ENCODE assay signal across 1 cellular context in the genomic region with DNA sequence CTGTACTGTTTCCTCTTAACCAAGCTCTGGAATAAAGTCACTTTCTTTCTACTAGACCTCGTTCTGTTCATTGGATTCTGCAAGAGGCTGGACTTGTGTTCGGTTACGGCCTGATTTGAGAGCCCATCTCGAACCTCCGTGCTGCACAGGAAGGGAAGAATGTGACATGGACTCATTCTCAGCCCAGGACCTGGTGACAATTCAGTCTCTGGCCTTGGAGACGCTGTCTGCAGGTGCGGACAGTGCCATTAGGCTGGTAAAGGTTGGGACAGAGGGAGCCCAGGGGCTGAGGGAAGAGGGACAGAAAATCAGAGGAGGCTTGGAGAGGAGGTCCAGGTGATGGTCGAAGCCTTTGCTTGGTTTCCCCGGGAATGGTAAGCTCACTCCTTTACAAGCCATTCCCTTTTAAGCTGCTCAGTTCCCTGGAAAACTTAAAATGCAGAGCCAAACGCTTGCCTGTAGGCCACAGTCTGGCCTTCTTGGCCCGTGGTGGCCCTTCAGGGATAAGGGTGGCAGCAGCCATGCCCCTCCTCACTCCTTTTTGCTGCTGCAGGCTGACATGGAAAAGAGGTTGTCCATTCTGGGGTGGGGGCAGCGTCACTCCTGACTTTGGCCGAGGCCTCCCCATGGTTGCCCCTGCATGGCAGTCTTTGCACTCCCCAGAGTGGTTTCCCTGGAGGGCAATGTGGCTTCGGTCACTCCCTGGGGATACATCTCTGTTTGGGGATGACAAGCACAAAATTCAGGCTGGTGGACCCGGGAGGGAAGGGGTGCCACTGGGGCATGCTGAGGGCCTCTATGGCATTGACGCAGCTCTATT.
TF ChIP-seq lines count a peak whose summit lies in the region.

No MANE protein-coding gene starts in this region.

TF ChIP-seq in WTC11, 78 proteins besides CTCF, POLR2A, EP300 and RAD21 (continued from another document):
- TF ChIP-seq, protein P1, sequence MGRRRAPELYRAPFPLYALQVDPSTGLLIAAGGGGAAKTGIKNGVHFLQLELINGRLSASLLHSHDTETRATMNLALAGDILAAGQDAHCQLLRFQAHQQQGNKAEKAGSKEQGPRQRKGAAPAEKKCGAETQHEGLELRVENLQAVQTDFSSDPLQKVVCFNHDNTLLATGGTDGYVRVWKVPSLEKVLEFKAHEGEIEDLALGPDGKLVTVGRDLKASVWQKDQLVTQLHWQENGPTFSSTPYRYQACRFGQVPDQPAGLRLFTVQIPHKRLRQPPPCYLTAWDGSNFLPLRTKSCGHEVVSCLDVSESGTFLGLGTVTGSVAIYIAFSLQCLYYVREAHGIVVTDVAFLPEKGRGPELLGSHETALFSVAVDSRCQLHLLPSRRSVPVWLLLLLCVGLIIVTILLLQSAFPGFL (CRISPR knock-in tag; IDR thresholded peaks at IDR 0.05; ENCODE audit: borderline replicate concordance), result no peak
- TF ChIP-seq SOX15 (CRISPR knock-in tag; IDR thresholded peaks at IDR 0.05), result no peak
- no peak for TF ChIP-seq SP1 (CRISPR knock-in tag; conservative IDR thresholded peaks at IDR 0.05)
- TF ChIP-seq, protein P2, sequence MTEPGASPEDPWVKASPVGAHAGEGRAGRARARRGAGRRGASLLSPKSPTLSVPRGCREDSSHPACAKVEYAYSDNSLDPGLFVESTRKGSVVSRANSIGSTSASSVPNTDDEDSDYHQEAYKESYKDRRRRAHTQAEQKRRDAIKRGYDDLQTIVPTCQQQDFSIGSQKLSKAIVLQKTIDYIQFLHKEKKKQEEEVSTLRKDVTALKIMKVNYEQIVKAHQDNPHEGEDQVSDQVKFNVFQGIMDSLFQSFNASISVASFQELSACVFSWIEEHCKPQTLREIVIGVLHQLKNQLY (CRISPR knock-in tag; IDR thresholded peaks at IDR 0.05), result no peak
- TF ChIP-seq, protein P3, sequence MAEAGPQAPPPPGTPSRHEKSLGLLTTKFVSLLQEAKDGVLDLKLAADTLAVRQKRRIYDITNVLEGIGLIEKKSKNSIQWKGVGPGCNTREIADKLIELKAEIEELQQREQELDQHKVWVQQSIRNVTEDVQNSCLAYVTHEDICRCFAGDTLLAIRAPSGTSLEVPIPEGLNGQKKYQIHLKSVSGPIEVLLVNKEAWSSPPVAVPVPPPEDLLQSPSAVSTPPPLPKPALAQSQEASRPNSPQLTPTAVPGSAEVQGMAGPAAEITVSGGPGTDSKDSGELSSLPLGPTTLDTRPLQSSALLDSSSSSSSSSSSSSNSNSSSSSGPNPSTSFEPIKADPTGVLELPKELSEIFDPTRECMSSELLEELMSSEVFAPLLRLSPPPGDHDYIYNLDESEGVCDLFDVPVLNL (CRISPR knock-in tag; IDR thresholded peaks at IDR 0.05; ENCODE audit: borderline replicate concordance, low read depth), result no peak
- TF ChIP-seq, protein P4, sequence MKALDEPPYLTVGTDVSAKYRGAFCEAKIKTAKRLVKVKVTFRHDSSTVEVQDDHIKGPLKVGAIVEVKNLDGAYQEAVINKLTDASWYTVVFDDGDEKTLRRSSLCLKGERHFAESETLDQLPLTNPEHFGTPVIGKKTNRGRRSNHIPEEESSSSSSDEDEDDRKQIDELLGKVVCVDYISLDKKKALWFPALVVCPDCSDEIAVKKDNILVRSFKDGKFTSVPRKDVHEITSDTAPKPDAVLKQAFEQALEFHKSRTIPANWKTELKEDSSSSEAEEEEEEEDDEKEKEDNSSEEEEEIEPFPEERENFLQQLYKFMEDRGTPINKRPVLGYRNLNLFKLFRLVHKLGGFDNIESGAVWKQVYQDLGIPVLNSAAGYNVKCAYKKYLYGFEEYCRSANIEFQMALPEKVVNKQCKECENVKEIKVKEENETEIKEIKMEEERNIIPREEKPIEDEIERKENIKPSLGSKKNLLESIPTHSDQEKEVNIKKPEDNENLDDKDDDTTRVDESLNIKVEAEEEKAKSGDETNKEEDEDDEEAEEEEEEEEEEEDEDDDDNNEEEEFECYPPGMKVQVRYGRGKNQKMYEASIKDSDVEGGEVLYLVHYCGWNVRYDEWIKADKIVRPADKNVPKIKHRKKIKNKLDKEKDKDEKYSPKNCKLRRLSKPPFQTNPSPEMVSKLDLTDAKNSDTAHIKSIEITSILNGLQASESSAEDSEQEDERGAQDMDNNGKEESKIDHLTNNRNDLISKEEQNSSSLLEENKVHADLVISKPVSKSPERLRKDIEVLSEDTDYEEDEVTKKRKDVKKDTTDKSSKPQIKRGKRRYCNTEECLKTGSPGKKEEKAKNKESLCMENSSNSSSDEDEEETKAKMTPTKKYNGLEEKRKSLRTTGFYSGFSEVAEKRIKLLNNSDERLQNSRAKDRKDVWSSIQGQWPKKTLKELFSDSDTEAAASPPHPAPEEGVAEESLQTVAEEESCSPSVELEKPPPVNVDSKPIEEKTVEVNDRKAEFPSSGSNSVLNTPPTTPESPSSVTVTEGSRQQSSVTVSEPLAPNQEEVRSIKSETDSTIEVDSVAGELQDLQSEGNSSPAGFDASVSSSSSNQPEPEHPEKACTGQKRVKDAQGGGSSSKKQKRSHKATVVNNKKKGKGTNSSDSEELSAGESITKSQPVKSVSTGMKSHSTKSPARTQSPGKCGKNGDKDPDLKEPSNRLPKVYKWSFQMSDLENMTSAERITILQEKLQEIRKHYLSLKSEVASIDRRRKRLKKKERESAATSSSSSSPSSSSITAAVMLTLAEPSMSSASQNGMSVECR (CRISPR knock-in tag; IDR thresholded peaks at IDR 0.05; ENCODE audit: borderline replicate concordance), result no peak
- TF ChIP-seq, protein P5, sequence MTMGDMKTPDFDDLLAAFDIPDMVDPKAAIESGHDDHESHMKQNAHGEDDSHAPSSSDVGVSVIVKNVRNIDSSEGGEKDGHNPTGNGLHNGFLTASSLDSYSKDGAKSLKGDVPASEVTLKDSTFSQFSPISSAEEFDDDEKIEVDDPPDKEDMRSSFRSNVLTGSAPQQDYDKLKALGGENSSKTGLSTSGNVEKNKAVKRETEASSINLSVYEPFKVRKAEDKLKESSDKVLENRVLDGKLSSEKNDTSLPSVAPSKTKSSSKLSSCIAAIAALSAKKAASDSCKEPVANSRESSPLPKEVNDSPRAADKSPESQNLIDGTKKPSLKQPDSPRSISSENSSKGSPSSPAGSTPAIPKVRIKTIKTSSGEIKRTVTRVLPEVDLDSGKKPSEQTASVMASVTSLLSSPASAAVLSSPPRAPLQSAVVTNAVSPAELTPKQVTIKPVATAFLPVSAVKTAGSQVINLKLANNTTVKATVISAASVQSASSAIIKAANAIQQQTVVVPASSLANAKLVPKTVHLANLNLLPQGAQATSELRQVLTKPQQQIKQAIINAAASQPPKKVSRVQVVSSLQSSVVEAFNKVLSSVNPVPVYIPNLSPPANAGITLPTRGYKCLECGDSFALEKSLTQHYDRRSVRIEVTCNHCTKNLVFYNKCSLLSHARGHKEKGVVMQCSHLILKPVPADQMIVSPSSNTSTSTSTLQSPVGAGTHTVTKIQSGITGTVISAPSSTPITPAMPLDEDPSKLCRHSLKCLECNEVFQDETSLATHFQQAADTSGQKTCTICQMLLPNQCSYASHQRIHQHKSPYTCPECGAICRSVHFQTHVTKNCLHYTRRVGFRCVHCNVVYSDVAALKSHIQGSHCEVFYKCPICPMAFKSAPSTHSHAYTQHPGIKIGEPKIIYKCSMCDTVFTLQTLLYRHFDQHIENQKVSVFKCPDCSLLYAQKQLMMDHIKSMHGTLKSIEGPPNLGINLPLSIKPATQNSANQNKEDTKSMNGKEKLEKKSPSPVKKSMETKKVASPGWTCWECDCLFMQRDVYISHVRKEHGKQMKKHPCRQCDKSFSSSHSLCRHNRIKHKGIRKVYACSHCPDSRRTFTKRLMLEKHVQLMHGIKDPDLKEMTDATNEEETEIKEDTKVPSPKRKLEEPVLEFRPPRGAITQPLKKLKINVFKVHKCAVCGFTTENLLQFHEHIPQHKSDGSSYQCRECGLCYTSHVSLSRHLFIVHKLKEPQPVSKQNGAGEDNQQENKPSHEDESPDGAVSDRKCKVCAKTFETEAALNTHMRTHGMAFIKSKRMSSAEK (CRISPR knock-in tag; IDR thresholded peaks at IDR 0.05; ENCODE audit: borderline replicate concordance), result no peak
- TF ChIP-seq ZNF317 (CRISPR knock-in tag; IDR thresholded peaks at IDR 0.05; ENCODE audit: borderline replicate concordance, low read depth), result no peak
- TF ChIP-seq, protein P6, sequence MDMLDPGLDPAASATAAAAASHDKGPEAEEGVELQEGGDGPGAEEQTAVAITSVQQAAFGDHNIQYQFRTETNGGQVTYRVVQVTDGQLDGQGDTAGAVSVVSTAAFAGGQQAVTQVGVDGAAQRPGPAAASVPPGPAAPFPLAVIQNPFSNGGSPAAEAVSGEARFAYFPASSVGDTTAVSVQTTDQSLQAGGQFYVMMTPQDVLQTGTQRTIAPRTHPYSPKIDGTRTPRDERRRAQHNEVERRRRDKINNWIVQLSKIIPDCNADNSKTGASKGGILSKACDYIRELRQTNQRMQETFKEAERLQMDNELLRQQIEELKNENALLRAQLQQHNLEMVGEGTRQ (CRISPR knock-in tag; IDR thresholded peaks at IDR 0.05), result no peak
- no peak for TF ChIP-seq FOXJ3 (CRISPR knock-in tag; IDR thresholded peaks at IDR 0.05; ENCODE audit: borderline replicate concordance)
- TF ChIP-seq NFYB (CRISPR knock-in tag; conservative IDR thresholded peaks at IDR 0.05; ENCODE audit: low read depth), result no peak
- no peak for TF ChIP-seq JAZF1 (CRISPR knock-in tag; IDR thresholded peaks at IDR 0.05)
